1 cellular context compared by ENCODE assay signal in genomic region chr3:50088725-50089602, GRCh38.
A peak's percentile ranks its signal among the peaks of the same experiment; 100 is the strongest.
TF ChIP-seq lines count a peak whose summit lies in the region.

Gene RBM5 (plus strand): TSS chr3:50088919. CDS start chr3:50090435, 1,516 bp downstream.

TF ChIP-seq in HepG2, 621 proteins besides CTCF, POLR2A, EP300 and RAD21 (continued from another document and continues in another):
- TF ChIP-seq ZNF407 (CRISPR knock-in tag; IDR thresholded peaks at IDR 0.05; ENCODE audit: not compliant biosample characterization) (peak; percentile 64), GRHL1 (CRISPR knock-in tag; conservative IDR thresholded peaks at IDR 0.05) (no peak), HMG20B (CRISPR knock-in tag; conservative IDR thresholded peaks at IDR 0.05) (no peak), NR1H2 (CRISPR knock-in tag; IDR thresholded peaks at IDR 0.05; ENCODE audit: borderline replicate concordance, low read depth) (no peak), ZNF589 (CRISPR knock-in tag; conservative IDR thresholded peaks at IDR 0.05) (no peak), ZNF414 (CRISPR knock-in tag; IDR thresholded peaks at IDR 0.05) (peak; percentile 85; the same call in 1 of the 2 replicates), SRSF1 (optimal IDR thresholded peaks at IDR 0.05; ENCODE audit: low read depth, low read length) (no peak), NFE2L1 (CRISPR knock-in tag; IDR thresholded peaks at IDR 0.05; ENCODE audit: borderline replicate concordance) (no peak), ZNF704 (CRISPR knock-in tag; IDR thresholded peaks at IDR 0.05; ENCODE audit: borderline replicate concordance) (no peak; the same call in 1 of the 2 replicates), HES4 (CRISPR knock-in tag; IDR thresholded peaks at IDR 0.05; ENCODE audit: borderline replicate concordance) (no peak; the same call in 1 of the 2 replicates), BRF2 (CRISPR knock-in tag; IDR thresholded peaks at IDR 0.05) (no peak), ZNF580 (CRISPR knock-in tag; IDR thresholded peaks at IDR 0.05; ENCODE audit: borderline replicate concordance, low read depth) (peak; percentile 39; the same call in 1 of the 2 replicates), ZNF660 (CRISPR knock-in tag; IDR thresholded peaks at IDR 0.05; ENCODE audit: borderline replicate concordance, low read depth) (no peak), RFX1 (IDR thresholded peaks at IDR 0.05) (no peak), NRL (CRISPR knock-in tag; IDR thresholded peaks at IDR 0.05; ENCODE audit: borderline replicate concordance) (peak; percentile 76; the same call in 1 of the 2 replicates), ATF7 (IDR thresholded peaks at IDR 0.05) (no peak), ATF7 (CRISPR knock-in tag; IDR thresholded peaks at IDR 0.05) (no peak), FOXO1 (CRISPR knock-in tag; IDR thresholded peaks at IDR 0.05) (no peak), BORCS8-MEF2B (CRISPR knock-in tag; IDR thresholded peaks at IDR 0.05) (no peak; the same call in 1 of the 2 replicates), PRMT3 (CRISPR knock-in tag; IDR thresholded peaks at IDR 0.05; ENCODE audit: borderline replicate concordance, low read depth) (no peak), ZNF460 (CRISPR knock-in tag; IDR thresholded peaks at IDR 0.05; ENCODE audit: borderline replicate concordance) (no peak), REXO4 (CRISPR knock-in tag; IDR thresholded peaks at IDR 0.05; ENCODE audit: borderline replicate concordance) (no peak), SIN3A (IDR thresholded peaks at IDR 0.05; ENCODE audit: borderline replicate concordance, low read depth, low read length) (peak; percentile 33; the same call in 1 of the 2 replicates), ZNF24 (IDR thresholded peaks at IDR 0.05) (no peak), ZNF3 (CRISPR knock-in tag; IDR thresholded peaks at IDR 0.05) (no peak), MAFK (conservative IDR thresholded peaks at IDR 0.05 in 1 of 2, IDR thresholded peaks at IDR 0.05 in 1 of 2; ENCODE audit: low read length in 2 of 2) (no peak), BCL3 (CRISPR knock-in tag; IDR thresholded peaks at IDR 0.05) (no peak), KMT2B (CRISPR knock-in tag; IDR thresholded peaks at IDR 0.05) (peak; percentile 42; the same call in 1 of the 2 replicates), PHF20 (CRISPR knock-in tag; IDR thresholded peaks at IDR 0.05) (peak; percentile 59), ETS1 (CRISPR knock-in tag; IDR thresholded peaks at IDR 0.05) (no peak), ZNF280B (CRISPR knock-in tag; IDR thresholded peaks at IDR 0.05; ENCODE audit: borderline replicate concordance) (no peak), ZNF343 (CRISPR knock-in tag; IDR thresholded peaks at IDR 0.05) (no peak), CBX1 (IDR thresholded peaks at IDR 0.05; ENCODE audit: low read depth) (no peak), JUN (CRISPR knock-in tag; IDR thresholded peaks at IDR 0.05) (no peak), ZNF629 (CRISPR knock-in tag; conservative IDR thresholded peaks at IDR 0.05) (no peak), NFE2L2 (IDR thresholded peaks at IDR 0.05; ENCODE audit: low read length) (no peak), AFF4 (CRISPR knock-in tag; IDR thresholded peaks at IDR 0.05) (no peak)
